ENCODE assay signal across 12 cellular contexts in genomic region chr3:9782777-9783176, GRCh38. TPM values are rescaled to one million over a fixed set of nuclear protein-coding genes. Genes with fewer than 3 reads are reported as not detected.
DNase-seq lines count a peak whose midpoint lies in the region; ATAC-seq and TF ChIP-seq lines count a peak whose summit lies in the region.
"Had no signal": no experiment of that assay in that cellular context is flagged by ENCODE, and none has a peak within 500 bp of the region (broad histone marks: within the 10 kb centered on the region; RNA-seq: fewer than 3 reads in every experiment).

No MANE protein-coding gene starts in this region.

- H3K4me3 Mint-ChIP-seq in endodermal cell (no peak overlapping the region), Caco-2 (ENCODE audit: unreplicated experiment) (no peak overlapping the region)
- no peak overlapping the region for H3K4me3 Mint-ChIP-seq in CD8-positive, alpha-beta memory T cell
- H3K4me3 Mint-ChIP-seq: activated T-cell treated with anti-CD3 and anti-CD28 coated beads, Interleukin-2, amount 50 U/mL, for 4 hours had no signal

- intact Hi-C loops in Caco-2 (cut with micrococcal nuclease; ENCODE audit: unreplicated experiment) = no loop called here

- POLR2A ChIA-PET in GM10248 (lab: Yijun Ruan, JAX) = interaction anchor here (0.7 to 0.9 kb wide), 2 partner anchors 10 to 493 kb away, joined by 3 read pairs; partner anchors contain the start of gene ARPC4
- POLR2A ChIA-PET in Caco-2 (lab: Charles Lee) = interaction anchor here (1.1 kb wide), 1 partner anchor 10 kb away, joined by 5 read pairs; the partner anchor contains the start of genes ARPC4 and TADA3
- POLR2A ChIA-PET in CD8-positive, alpha-beta memory T cell (lab: Charles Lee) = interaction anchor here (0.7 to 0.8 kb wide), 2 partner anchors 65 to 224 kb away, joined by 3 to 5 read pairs; no protein-coding TSS in a partner anchor

- CTCF ChIA-PET in GM10248 (lab: Yijun Ruan, JAX) = interaction anchor here (0.8 to 1.5 kb wide), 2 partner anchors 15 to 25 kb away, joined by 3 to 5 read pairs; no protein-coding TSS in a partner anchor
- CTCF ChIA-PET in Caco-2 (lab: Charles Lee) = interaction anchor here (0.7 to 2.4 kb wide), 5 partner anchors 10 to 228 kb away, joined by 3 to 9 read pairs (median 5); partner anchors contain the start of gene ARPC4
- CTCF ChIA-PET in CD8-positive, alpha-beta memory T cell (lab: Charles Lee) = interaction anchor here (0.9 kb wide), 1 partner anchor 59 kb away, joined by 3 read pairs; no protein-coding TSS in a partner anchor

- H3K9me3 ChIP-seq in endodermal cell (ENCODE audit: control insufficient read depth, low read length) = no peaks in the 10 kb centered on the region
- no peaks in the 10 kb centered on the region for H3K9me3 ChIP-seq in Caco-2
- no peaks in the 10 kb centered on the region for H3K9me3 ChIP-seq in CD8-positive, alpha-beta memory T cell (ENCODE audit: low read length)

- TF ChIP-seq CTCF in GM10248 (IDR thresholded peaks at IDR 0.05; ENCODE audit: control extremely low read depth, extremely low read depth, low read depth, missing control alignments) = peak; percentile 33
- peak; percentile 51 for TF ChIP-seq CTCF in endodermal cell (conservative IDR thresholded peaks at IDR 0.05)
- peak in 1 of 2 experiments; percentile 14 for TF ChIP-seq CTCF in Caco-2 (IDR thresholded peaks at IDR 0.05; ENCODE audit: insufficient read depth in 1 of 2, low read depth in 1 of 2, low read length in 1 of 2, severe bottlenecking in 1 of 2, unreplicated experiment in 1 of 2)

- H3K4me3 ChIP-seq in endodermal cell (ENCODE audit: low read length) (no peak overlapping the region), Caco-2 (ENCODE audit: low read depth, low read length) (no peak overlapping the region)
- H3K4me3 ChIP-seq in CD8-positive, alpha-beta memory T cell (ENCODE audit: low read length) = no peak overlapping the region
- H3K4me3 ChIP-seq: cardiac muscle cell had no signal

- H3K9me3 Mint-ChIP-seq in endodermal cell = no peaks in the 10 kb centered on the region
- H3K9me3 Mint-ChIP-seq in Caco-2 (ENCODE audit: unreplicated experiment) = no peaks in the 10 kb centered on the region
- H3K9me3 Mint-ChIP-seq in CD8-positive, alpha-beta memory T cell = no peaks in the 10 kb centered on the region
- H3K9me3 Mint-ChIP-seq: activated T-cell treated with anti-CD3 and anti-CD28 coated beads, Interleukin-2, amount 50 U/mL, for 4 hours had no signal

- H3K27me3 Mint-ChIP-seq in endodermal cell (ENCODE audit: insufficient read depth) (no peaks in the 10 kb centered on the region), Caco-2 (ENCODE audit: insufficient read depth, unreplicated experiment) (no peaks in the 10 kb centered on the region)
- H3K27me3 Mint-ChIP-seq in CD8-positive, alpha-beta memory T cell = no peaks in the 10 kb centered on the region

- no peak overlapping the region for H3K27ac ChIP-seq in endodermal cell (ENCODE audit: low read depth, low read length)
- no peak overlapping the region for H3K27ac ChIP-seq in CD8-positive, alpha-beta memory T cell (ENCODE audit: low read depth, low read length)
- H3K27ac ChIP-seq: cardiac muscle cell had no signal

- WGBS in endodermal cell (ENCODE audit: insufficient coverage in 1 of 2, insufficient read length in 1 of 2), 2 experiments = 73 to 77% methylated on average over 3 of the region's 3 CpGs

- peaks cover 51% of the 10 kb centered on the region for H3K36me3 ChIP-seq in endodermal cell (ENCODE audit: control insufficient read depth, insufficient read depth, low read length)
- no peaks in the 10 kb centered on the region; the same call in none of the 2 replicates for H3K36me3 ChIP-seq in Caco-2 (ENCODE audit: control insufficient read depth, insufficient read depth, low read length)
- peaks cover 26% of the 10 kb centered on the region for H3K36me3 ChIP-seq in CD8-positive, alpha-beta memory T cell (ENCODE audit: insufficient read depth, low read length)

- H3K36me3 Mint-ChIP-seq in endodermal cell (ENCODE audit: low read depth) (peaks cover 67% of the 10 kb centered on the region), Caco-2 (ENCODE audit: insufficient read depth, unreplicated experiment) (peaks cover 39% of the 10 kb centered on the region)
- peaks cover 11 to 61% (median 23%) of the 10 kb centered on the region in 3 donors for H3K36me3 Mint-ChIP-seq in CD8-positive, alpha-beta memory T cell

- BruUV-seq in Caco-2 (replicated peaks; lab: Mats Ljungman, UMichigan) = no TSS peak

- DNase-seq in 8988T (peak; percentile 48), GM10248 (ENCODE audit: extremely low spot score) (no peak), NCI-H82 (lab: John Stamatoyannopoulos, UW) (peak; percentile 17), endodermal cell (no peak), Caco-2 (no peak)
- no peak for DNase-seq in activated CD4-positive, alpha-beta T cell treated with anti-CD3 and anti-CD28 coated beads for 4 hours
- DNase-seq in CD8-positive, alpha-beta memory T cell = no peak
- DNase-seq: activated T-cell treated with anti-CD3 and anti-CD28 coated beads, Interleukin-2, amount 50 U/mL, for 4 hours; midbrain; NCI-H1694 had no signal

- H3K4me1 ChIP-seq in endodermal cell (ENCODE audit: control insufficient read depth, insufficient read depth, low read length) = no peaks in the 10 kb centered on the region
- H3K4me1 ChIP-seq in Caco-2 = no peaks in the 10 kb centered on the region
- H3K4me1 ChIP-seq in CD8-positive, alpha-beta memory T cell (ENCODE audit: insufficient read depth, low read length) = peaks cover 57% of the 10 kb centered on the region

- H3K27ac Mint-ChIP-seq in endodermal cell (no peak overlapping the region), Caco-2 (ENCODE audit: unreplicated experiment) (no peak overlapping the region)
- H3K27ac Mint-ChIP-seq in CD8-positive, alpha-beta memory T cell = peak overlapping the region in 1 of 8 donors; percentile 47

- ATAC-seq in GM21360 (IDR thresholded peaks at IDR 0.05; ENCODE audit: unreplicated experiment) = no peak
- ATAC-seq: activated T-cell treated with anti-CD3 and anti-CD28 coated beads, Interleukin-2, amount 50 U/mL, for 4 hours had no signal

- H3K27me3 ChIP-seq in endodermal cell (ENCODE audit: control insufficient read depth, insufficient read depth, low read length, poor library complexity, severe bottlenecking) (no peaks in the 10 kb centered on the region), Caco-2 (replicated peaks; ENCODE audit: control insufficient read depth, insufficient read depth, low read length) (no peaks in the 10 kb centered on the region)
- no peaks in the 10 kb centered on the region for H3K27me3 ChIP-seq in CD8-positive, alpha-beta memory T cell (ENCODE audit: insufficient read depth, low read length, poor library complexity, severe bottlenecking)
- H3K27me3 ChIP-seq: cardiac muscle cell had no signal

- H3K4me1 Mint-ChIP-seq in endodermal cell = no peaks in the 10 kb centered on the region
- H3K4me1 Mint-ChIP-seq in Caco-2 (ENCODE audit: low read depth, unreplicated experiment) = peaks cover 5% of the 10 kb centered on the region
- H3K4me1 Mint-ChIP-seq in CD8-positive, alpha-beta memory T cell = peaks cover 35 to 54% (median 48%) of the 10 kb centered on the region in 3 donors

- H3K9ac ChIP-seq in endodermal cell (ENCODE audit: extremely low read depth, low read length, poor library complexity, severe bottlenecking) = no peak overlapping the region

RNA-seq across cellular contexts. Expression of gene TADA3, which starts 9.5 kb away (rescaled TPM):
- total RNA-seq in endodermal cell = 10 to 100 TPM; 52.4 to 62.0 TPM
- 84.8 TPM for polyA plus RNA-seq in endodermal cell (2013, experiment 1 of 2)
- polyA plus RNA-seq in endodermal cell (2013, experiment 2 of 2) = 74.3 TPM
- 49.2 and 49.6 TPM in 2 replicates for total RNA-seq in Caco-2 (2022)
- 10 to 100 TPM; 57.0 to 58.8 TPM for total RNA-seq in CD8-positive, alpha-beta memory T cell
- 64.4 TPM for polyA plus RNA-seq in CD8-positive, alpha-beta memory T cell

RNA-seq across cellular contexts. Expression of gene ARPC4, which starts 10.1 kb away (rescaled TPM):
- total RNA-seq in endodermal cell = 100 to 1,000 TPM; 150 to 153 TPM
- polyA plus RNA-seq in endodermal cell (2013, experiment 1 of 2) = 114 TPM
- polyA plus RNA-seq in endodermal cell (2013, experiment 2 of 2) = 116 TPM
- total RNA-seq in Caco-2 (2022) = 158 and 160 TPM in 2 replicates
- 100 to 1,000 TPM; 309 to 319 TPM for total RNA-seq in CD8-positive, alpha-beta memory T cell
- polyA plus RNA-seq in CD8-positive, alpha-beta memory T cell = 277 TPM

RNA-seq across cellular contexts. Expression of gene CAMK1, which starts 13.0 kb away (rescaled TPM):
- total RNA-seq in endodermal cell = 10 to 100 TPM; 10.1 to 13.3 TPM
- polyA plus RNA-seq in endodermal cell (2013, experiment 1 of 2) = 13.6 TPM
- 14.6 TPM for polyA plus RNA-seq in endodermal cell (2013, experiment 2 of 2)
- 9.7 and 11.9 TPM in 2 replicates for total RNA-seq in Caco-2 (2022)
- total RNA-seq in CD8-positive, alpha-beta memory T cell = 10 to 100 TPM; 27.0 to 27.4 TPM
- polyA plus RNA-seq in CD8-positive, alpha-beta memory T cell = 2.9 TPM

RNA-seq across cellular contexts. Expression of gene TTLL3, which starts 27.3 kb away (rescaled TPM):
- total RNA-seq in endodermal cell (10 to 100 TPM; 21.6 to 35.0 TPM), Caco-2 (2022) (10.3 and 13.3 TPM in 2 replicates)
- polyA plus RNA-seq in endodermal cell (2013, experiment 1 of 2) = 32.0 TPM
- polyA plus RNA-seq in endodermal cell (2013, experiment 2 of 2) = 27.1 TPM
- 10 to 100 TPM; 18.8 to 19.1 TPM for total RNA-seq in CD8-positive, alpha-beta memory T cell
- 3.8 TPM for polyA plus RNA-seq in CD8-positive, alpha-beta memory T cell

RNA-seq across cellular contexts. Expression of gene OGG1, which starts 33.0 kb away (rescaled TPM):
- total RNA-seq in endodermal cell (10 to 100 TPM; 28.6 to 34.0 TPM), Caco-2 (2022) (24.1 and 25.3 TPM in 2 replicates)
- polyA plus RNA-seq in endodermal cell (2013, experiment 1 of 2) = 26.9 TPM
- polyA plus RNA-seq in endodermal cell (2013, experiment 2 of 2) = 28.9 TPM
- 10 to 100 TPM; 30.5 to 32.1 TPM for total RNA-seq in CD8-positive, alpha-beta memory T cell
- 25.8 TPM for polyA plus RNA-seq in CD8-positive, alpha-beta memory T cell

Comparison
In these comparisons a context has a peak if more than half of its experiments do, and no peak if none do; other contexts are left out.
1. DNase-seq: peak in 8988T (single experiment) and NCI-H82 (single experiment); none in GM10248 (single experiment), endodermal cell (single experiment), Caco-2 (0 of 2), activated CD4-positive, alpha-beta T cell treated with anti-CD3 and anti-CD28 coated beads for 4 hours (0 of 2) and CD8-positive, alpha-beta memory T cell (0 of 5).